Comparison of ENCODE assay signal across 9 cellular contexts in genomic region chr14:104895786-104896642, GRCh38. TPM values are rescaled to one million over a fixed set of nuclear protein-coding genes. Genes with fewer than 3 reads are reported as not detected.
A peak's percentile ranks its signal among the peaks of the same experiment; 100 is the strongest.
DNase-seq lines count a peak whose midpoint lies in the region; ATAC-seq and TF ChIP-seq lines count a peak whose summit lies in the region.
"Had no signal": no experiment of that assay in that cellular context is flagged by ENCODE, and none has a peak within 500 bp of the region (broad histone marks: within the 10 kb centered on the region; RNA-seq: fewer than 3 reads in every experiment).

No MANE protein-coding gene starts in this region.

- intact Hi-C loops in A673 (cut with micrococcal nuclease; ENCODE audit: unreplicated experiment): loop anchor here (2.0 kb wide), 1 partner anchor 149 kb away; no protein-coding TSS in a partner anchor

- H2AFZ ChIP-seq in OCI-LY3 (ENCODE audit: low read depth, low read length): no peak overlapping the region

- H3K4me2 ChIP-seq in OCI-LY3 (ENCODE audit: low read length): peak overlapping the region; percentile 33

- H3K9ac ChIP-seq in OCI-LY3 (ENCODE audit: low read length): no peak overlapping the region

- DNase-seq in A673 (ENCODE audit: low spot score) (peak; percentile 63), HL-60 (ENCODE audit: low read depth in 1 of 2, low spot score in 1 of 2) (peak; percentile 43 to 49), left kidney (ENCODE audit: low read depth, low spot score) (peak; percentile 57), NCI-H82 treated with DMSO at 0.1 percent for 48 hours (lab: John Stamatoyannopoulos, UW; ENCODE audit: unreplicated experiment) (no peak)

- POLR2A ChIA-PET in A673 (lab: Charles Lee; ENCODE audit: low non-redundant PET): no interaction called here

- H3K36me3 ChIP-seq in A673 (ENCODE audit: insufficient read depth, low read length, poor library complexity, severe bottlenecking): no peaks in the 10 kb centered on the region
- no peaks in the 10 kb centered on the region for H3K36me3 ChIP-seq in OCI-LY3 (replicated peaks; ENCODE audit: low read depth, low read length)
- H3K36me3 ChIP-seq: gastrocnemius medialis had no signal

- no peak for ATAC-seq in GM21526 (IDR thresholded peaks at IDR 0.05; ENCODE audit: low FRiP score, unreplicated experiment)
- no peak for ATAC-seq in GM19395 (IDR thresholded peaks at IDR 0.05; ENCODE audit: unreplicated experiment)
- ATAC-seq in HG03565 (IDR thresholded peaks at IDR 0.05; ENCODE audit: unreplicated experiment): no peak

- TSS peak; percentile 45 for BruUV-seq in A673 (replicated peaks; lab: Mats Ljungman, UMichigan)

- H3K9me3 ChIP-seq in A673 (ENCODE audit: low read depth, low read length, poor library complexity, severe bottlenecking) (no peaks in the 10 kb centered on the region), OCI-LY3 (ENCODE audit: insufficient read depth, low read length) (no peaks in the 10 kb centered on the region)
- H3K9me3 ChIP-seq: gastrocnemius medialis had no signal

- H3K27ac ChIP-seq in A673 (ENCODE audit: low read depth, low read length, poor library complexity, severe bottlenecking) (no peak overlapping the region), HL-60 (replicated peaks) (no peak overlapping the region), OCI-LY3 (ENCODE audit: low read length) (no peak overlapping the region)
- H3K27ac ChIP-seq: gastrocnemius medialis had no signal

- no peaks in the 10 kb centered on the region for H3K79me2 ChIP-seq in OCI-LY3 (ENCODE audit: low read length)

- H3K4me1 ChIP-seq in A673 (ENCODE audit: insufficient read depth, low read length, poor library complexity, severe bottlenecking) (no peaks in the 10 kb centered on the region), OCI-LY3 (ENCODE audit: low read length) (peaks cover 26% of the 10 kb centered on the region)
- H3K4me1 ChIP-seq: gastrocnemius medialis had no signal

- CTCF ChIA-PET in A673 (lab: Charles Lee): no interaction called here

- TF ChIP-seq CTCF in A673 (conservative IDR thresholded peaks at IDR 0.05; ENCODE audit: low read depth, low read length) (no peak), HL-60 (IDR thresholded peaks at IDR 0.05; ENCODE audit: insufficient read depth, low read length) (no peak), OCI-LY3 (IDR thresholded peaks at IDR 0.05; ENCODE audit: low read depth, low read length) (no peak)

- no peaks in the 10 kb centered on the region for H4K20me1 ChIP-seq in OCI-LY3 (ENCODE audit: insufficient read depth, low read length)

- H3K4me3 ChIP-seq in A673 (ENCODE audit: low read depth, low read length, poor library complexity, severe bottlenecking) (no peak overlapping the region), HL-60 (replicated peaks; ENCODE audit: insufficient read depth, low read length) (no peak overlapping the region), OCI-LY3 (ENCODE audit: low read length) (no peak overlapping the region)
- H3K4me3 ChIP-seq: gastrocnemius medialis had no signal

- no peaks in the 10 kb centered on the region for H3K27me3 ChIP-seq in A673 (replicated peaks; ENCODE audit: insufficient read depth, low read depth, low read length, poor library complexity)
- peaks cover under 1% of the 10 kb centered on the region for H3K27me3 ChIP-seq in HL-60 (ENCODE audit: insufficient read depth, poor library complexity, severe bottlenecking)
- no peaks in the 10 kb centered on the region for H3K27me3 ChIP-seq in OCI-LY3 (ENCODE audit: low read depth, low read length)
- H3K27me3 ChIP-seq: gastrocnemius medialis had no signal

RNA-seq across cellular contexts. Expression of gene PLD4, which starts 28.7 kb away (rescaled TPM):
- total RNA-seq in A673 (2021): not detected in 2 replicates
- total RNA-seq: gastrocnemius medialis had no signal

RNA-seq across cellular contexts. Expression of gene CEP170B, which starts 30.9 kb away (rescaled TPM):
- 20.8 and 22.6 TPM in 2 replicates for total RNA-seq in A673 (2021)
